1 cellular context compared by ENCODE assay signal in genomic region chr7:44313016-44313415, GRCh38.
TF ChIP-seq lines count a peak whose summit lies in the region.

No MANE protein-coding gene starts in this region.

TF ChIP-seq in SK-N-SH treated with all-trans-retinoic acid at 6 μM for 48 hours, 23 proteins besides CTCF, POLR2A, EP300 and RAD21 (continued from another document):
- TF ChIP-seq, protein P1, sequence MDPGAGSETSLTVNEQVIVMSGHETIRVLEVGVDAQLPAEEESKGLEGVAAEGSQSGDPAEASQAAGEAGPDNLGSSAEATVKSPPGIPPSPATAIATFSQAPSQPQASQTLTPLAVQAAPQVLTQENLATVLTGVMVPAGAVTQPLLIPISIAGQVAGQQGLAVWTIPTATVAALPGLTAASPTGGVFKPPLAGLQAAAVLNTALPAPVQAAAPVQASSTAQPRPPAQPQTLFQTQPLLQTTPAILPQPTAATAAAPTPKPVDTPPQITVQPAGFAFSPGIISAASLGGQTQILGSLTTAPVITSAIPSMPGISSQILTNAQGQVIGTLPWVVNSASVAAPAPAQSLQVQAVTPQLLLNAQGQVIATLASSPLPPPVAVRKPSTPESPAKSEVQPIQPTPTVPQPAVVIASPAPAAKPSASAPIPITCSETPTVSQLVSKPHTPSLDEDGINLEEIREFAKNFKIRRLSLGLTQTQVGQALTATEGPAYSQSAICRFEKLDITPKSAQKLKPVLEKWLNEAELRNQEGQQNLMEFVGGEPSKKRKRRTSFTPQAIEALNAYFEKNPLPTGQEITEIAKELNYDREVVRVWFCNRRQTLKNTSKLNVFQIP (CRISPR knock-in tag; IDR thresholded peaks at IDR 0.05; ENCODE audit: borderline replicate concordance, low read depth), result no peak
- no peak for TF ChIP-seq BACH2 (CRISPR knock-in tag; IDR thresholded peaks at IDR 0.05; ENCODE audit: borderline replicate concordance)
- no peak for TF ChIP-seq PATZ1 (CRISPR knock-in tag; IDR thresholded peaks at IDR 0.05; ENCODE audit: borderline replicate concordance)
- no peak for TF ChIP-seq GLIS3 (CRISPR knock-in tag; IDR thresholded peaks at IDR 0.05)
- TF ChIP-seq ZFP3 (CRISPR knock-in tag; IDR thresholded peaks at IDR 0.05), result no peak
- no peak for TF ChIP-seq OSR1 (CRISPR knock-in tag; IDR thresholded peaks at IDR 0.05)
- TF ChIP-seq CSDC2 (CRISPR knock-in tag; IDR thresholded peaks at IDR 0.05), result no peak
- TF ChIP-seq ZFP30 (CRISPR knock-in tag; IDR thresholded peaks at IDR 0.05), result no peak
- no peak for TF ChIP-seq SNAI2 (CRISPR knock-in tag; IDR thresholded peaks at IDR 0.05)
- TF ChIP-seq ARNTL (CRISPR knock-in tag; IDR thresholded peaks at IDR 0.05; ENCODE audit: borderline replicate concordance, low read depth), result no peak
- no peak for TF ChIP-seq ISL1 (CRISPR knock-in tag; IDR thresholded peaks at IDR 0.05)
- TF ChIP-seq, protein P2, sequence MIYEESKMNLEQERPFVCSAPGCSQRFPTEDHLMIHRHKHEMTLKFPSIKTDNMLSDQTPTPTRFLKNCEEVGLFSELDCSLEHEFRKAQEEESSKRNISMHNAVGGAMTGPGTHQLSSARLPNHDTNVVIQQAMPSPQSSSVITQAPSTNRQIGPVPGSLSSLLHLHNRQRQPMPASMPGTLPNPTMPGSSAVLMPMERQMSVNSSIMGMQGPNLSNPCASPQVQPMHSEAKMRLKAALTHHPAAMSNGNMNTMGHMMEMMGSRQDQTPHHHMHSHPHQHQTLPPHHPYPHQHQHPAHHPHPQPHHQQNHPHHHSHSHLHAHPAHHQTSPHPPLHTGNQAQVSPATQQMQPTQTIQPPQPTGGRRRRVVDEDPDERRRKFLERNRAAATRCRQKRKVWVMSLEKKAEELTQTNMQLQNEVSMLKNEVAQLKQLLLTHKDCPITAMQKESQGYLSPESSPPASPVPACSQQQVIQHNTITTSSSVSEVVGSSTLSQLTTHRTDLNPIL (CRISPR knock-in tag; IDR thresholded peaks at IDR 0.05; ENCODE audit: low read depth), result no peak
